ENCODE assay signal across 8 cellular contexts in the genomic region with DNA sequence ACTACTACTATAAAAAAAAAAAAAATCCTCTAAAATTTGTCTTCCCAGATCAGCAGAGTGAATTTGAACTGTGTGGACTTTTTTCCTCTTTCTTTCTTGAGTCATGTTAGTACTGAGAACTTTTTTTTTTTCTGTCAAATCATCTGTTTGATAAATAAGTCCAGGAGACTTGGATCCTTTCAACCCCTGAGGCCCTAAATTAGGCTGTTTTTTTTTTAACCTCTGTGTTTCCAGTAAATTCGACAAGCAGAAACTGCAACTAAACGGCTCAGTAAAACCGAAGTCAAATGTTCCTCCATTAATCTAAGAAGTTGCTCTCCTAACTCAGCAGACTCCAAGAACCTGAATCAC. TPM values are rescaled to one million over a fixed set of nuclear protein-coding genes. Genes with fewer than 3 reads are reported as not detected.
DNase-seq lines count a peak whose midpoint lies in the region; ATAC-seq, FAIRE-seq and TF ChIP-seq lines count a peak whose summit lies in the region.

No MANE protein-coding gene starts in this region.

- H4K20me1 ChIP-seq in fibroblast of lung (ENCODE audit: control insufficient read depth, extremely low read depth, insufficient read depth, low read length): no peaks in the 10 kb centered on the region

- H3K79me2 ChIP-seq in fibroblast of lung (ENCODE audit: control insufficient read depth, insufficient read depth, low read length): peaks cover 59% of the 10 kb centered on the region

- no peak for TF ChIP-seq CTCF in fibroblast of lung (conservative IDR thresholded peaks at IDR 0.05 in 1 of 2, IDR thresholded peaks at IDR 0.05 in 1 of 2; ENCODE audit: low read depth in 1 of 2, low read length in 2 of 2)
- TF ChIP-seq CTCF in D721Med (IDR thresholded peaks at IDR 0.05; ENCODE audit: insufficient read depth, missing control alignments): no peak

- no peaks in the 10 kb centered on the region for H3K9me3 ChIP-seq in SJSA1 (replicated peaks)
- H3K9me3 ChIP-seq in fibroblast of lung (ENCODE audit: control insufficient read depth, insufficient read depth, low read depth, low read length): no peaks in the 10 kb centered on the region

- DNase-seq in SJSA1 (ENCODE audit: low read depth in 1 of 2, low spot score in 2 of 2): no peak
- DNase-seq in fibroblast of lung (ENCODE audit: low read depth in 2 of 2): no peak
- no peak for DNase-seq in islet precursor cell
- DNase-seq in D721Med (ENCODE audit: insufficient read length, low spot score): no peak
- DNase-seq in foreskin melanocyte: no peak

- H3K4me3 ChIP-seq in GM08714 (ENCODE audit: low read length) (peak overlapping the region; percentile 97), SJSA1 (no peak overlapping the region), fibroblast of lung (replicated peaks in 1 of 4; ENCODE audit: control extremely low read depth in 1 of 4, insufficient read depth in 1 of 4, low read depth in 3 of 4, low read length in 4 of 4) (peak overlapping the region; percentile 28 to 92 (median 66)), rectal smooth muscle tissue (ENCODE audit: low read length) (peak overlapping the region; percentile 49)

- H3K27ac ChIP-seq in SJSA1 (peak overlapping the region; percentile 18), fibroblast of lung (ENCODE audit: insufficient read depth, low read length) (peak overlapping the region; percentile 95), rectal smooth muscle tissue (ENCODE audit: low read depth, low read length) (peak overlapping the region; percentile 65)

- no peak for ATAC-seq in HG02759 (IDR thresholded peaks at IDR 0.05; ENCODE audit: unreplicated experiment)

- peaks cover 38% of the 10 kb centered on the region for H3K4me1 ChIP-seq in SJSA1 (replicated peaks)
- peaks cover 13% of the 10 kb centered on the region for H3K4me1 ChIP-seq in fibroblast of lung (ENCODE audit: control insufficient read depth, extremely low read depth, insufficient read depth, low read length)
- H3K4me1 ChIP-seq in rectal smooth muscle tissue (ENCODE audit: control insufficient read depth, insufficient read depth, low read length): peaks cover 19% of the 10 kb centered on the region

- no peaks in the 10 kb centered on the region for H3K27me3 ChIP-seq in SJSA1 (replicated peaks)
- no peaks in the 10 kb centered on the region for H3K27me3 ChIP-seq in fibroblast of lung (ENCODE audit: control insufficient read depth, insufficient read depth, low read length)
- no peaks in the 10 kb centered on the region for H3K27me3 ChIP-seq in rectal smooth muscle tissue (ENCODE audit: control insufficient read depth, insufficient read depth, low read length)

- no peak overlapping the region for H2AFZ ChIP-seq in fibroblast of lung (ENCODE audit: low read length)

- peaks cover 12% of the 10 kb centered on the region; the same call in 1 of the 2 replicates for H3K36me3 ChIP-seq in SJSA1
- H3K36me3 ChIP-seq in fibroblast of lung (ENCODE audit: control insufficient read depth, insufficient read depth, low read length): peaks cover 5% of the 10 kb centered on the region
- peaks cover 4% of the 10 kb centered on the region for H3K36me3 ChIP-seq in rectal smooth muscle tissue (ENCODE audit: control insufficient read depth, insufficient read depth, low read length)

- H3K4me2 ChIP-seq in fibroblast of lung (ENCODE audit: extremely low read depth, insufficient read depth, low read length): peak overlapping the region; percentile 73

- peak overlapping the region; percentile 37 for H3K9ac ChIP-seq in fibroblast of lung (ENCODE audit: insufficient read depth, low read length)
- peak overlapping the region; percentile 27 for H3K9ac ChIP-seq in rectal smooth muscle tissue (ENCODE audit: low read length)

- no peak for FAIRE-seq in D721Med (lab: Jason Lieb, UNC)

RNA-seq across cellular contexts. Expression of a gene that starts 2.7 kb away (rescaled TPM):
- total RNA-seq in SJSA1 (2014; rRNA removed; shearing (Covaris generic)): 3.9 and 4.2 TPM in 2 replicates
- 15.7 and 20.0 TPM in 2 replicates for total RNA-seq in fibroblast of lung
- 16.9 and 52.6 TPM in 2 replicates for polyA plus RNA-seq in fibroblast of lung
- polyA plus RNA-seq in fibroblast of lung (2012): 10.4 and 26.6 TPM in 2 replicates
- polyA minus RNA-seq in fibroblast of lung (ENCODE audit: low replicate concordance): 9.6 and 20.6 TPM in 2 replicates

Comparison
In these comparisons a context has a peak if more than half of its experiments do, and no peak if none do; other contexts are left out.
1. H3K27ac ChIP-seq: peak in every context shown above with its lines; median percentile 95 in fibroblast of lung; 65 in rectal smooth muscle tissue; 18 in SJSA1.